ENCODE assay signal across 9 cellular contexts in genomic region chr6:89034586-89035251, GRCh38.
DNase-seq lines count a peak whose midpoint lies in the region; ATAC-seq and TF ChIP-seq lines count a peak whose summit lies in the region.
"Had no signal": no experiment of that assay in that cellular context is flagged by ENCODE, and none has a peak within 500 bp of the region (broad histone marks: within the 10 kb centered on the region; RNA-seq: fewer than 3 reads in every experiment).

No MANE protein-coding gene starts in this region.

- H3K9me3 Mint-ChIP-seq in nephron: peaks cover 12% of the 10 kb centered on the region

- peaks cover 33% of the 10 kb centered on the region for H3K4me1 Mint-ChIP-seq in nephron

- TF ChIP-seq CTCF in AG09309 (IDR thresholded peaks at IDR 0.05; ENCODE audit: control insufficient read depth, insufficient read depth, low read depth, low read length, missing control alignments) (no peak), epithelial cell of esophagus (IDR thresholded peaks at IDR 0.05; ENCODE audit: insufficient read depth, low read depth, low read length, missing control alignments) (no peak), nephron (IDR thresholded peaks at IDR 0.05; ENCODE audit: unreplicated experiment in 3 of 3) (no peak)

- H3K27ac Mint-ChIP-seq in nephron: peak overlapping the region; percentile 69 to 96 (median 92)
- H3K27ac Mint-ChIP-seq: IgD-negative memory B cell had no signal

- H3K36me3 Mint-ChIP-seq in nephron (ENCODE audit: low read depth): no peaks in the 10 kb centered on the region

- H3K27me3 Mint-ChIP-seq in nephron (ENCODE audit: low read depth): peaks cover 8% of the 10 kb centered on the region

- ATAC-seq in GM19035 (IDR thresholded peaks at IDR 0.05; ENCODE audit: unreplicated experiment) (no peak), GM21786 (IDR thresholded peaks at IDR 0.05; ENCODE audit: unreplicated experiment) (no peak), HG03196 (IDR thresholded peaks at IDR 0.05; ENCODE audit: unreplicated experiment) (no peak)

- H3K4me3 ChIP-seq in AG09309 (ENCODE audit: control insufficient read depth, low read depth, low read length): no peak overlapping the region
- H3K4me3 ChIP-seq in epithelial cell of esophagus (ENCODE audit: low read length): peak overlapping the region; percentile 1

- H3K4me3 Mint-ChIP-seq in nephron: peak overlapping the region in 1 of 3 experiments; percentile 2
- H3K4me3 Mint-ChIP-seq: IgD-negative memory B cell had no signal

- DNase-seq in AG09309 (ENCODE audit: low read depth) (peak; percentile 67), NOMO-1 (lab: John Stamatoyannopoulos, UW; ENCODE audit: unreplicated experiment in 2 of 2) (peak; percentile 95 to 96), epithelial cell of esophagus (ENCODE audit: low read depth) (peak; percentile 94)
- no peak for DNase-seq in activated CD8-positive, alpha-beta memory T cell treated with anti-CD3 and anti-CD28 coated beads for 24 hours
